27 cellular contexts compared by ENCODE assay signal in the genomic region with DNA sequence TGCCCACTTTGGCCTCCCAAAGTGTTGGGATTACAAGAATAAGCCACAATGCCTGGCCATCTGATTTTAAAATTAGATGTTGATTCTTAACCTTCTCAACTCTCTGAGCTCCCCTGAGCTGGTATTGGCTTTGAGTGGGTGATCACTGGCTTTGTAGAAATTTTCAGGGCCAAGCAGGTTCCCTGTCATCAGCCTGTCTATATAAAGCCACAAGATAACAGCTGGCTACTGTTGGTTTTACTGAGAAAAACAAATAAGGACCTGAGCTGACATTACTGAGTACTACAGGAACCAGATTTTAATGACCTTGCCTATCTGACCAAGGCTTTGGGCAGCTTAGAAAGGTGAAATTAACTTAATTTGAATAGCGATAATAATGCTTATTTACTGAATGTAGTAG.
"Had no signal": no experiment of that assay in that cellular context is flagged by ENCODE, and none has a peak within 500 bp of the region (broad histone marks: within the 10 kb centered on the region; RNA-seq: fewer than 3 reads in every experiment).

No MANE protein-coding gene starts in this region.

- H3K27ac Mint-ChIP-seq: immature natural killer cell; memory B cell; natural killer cell treated with Interleukin-12 subunit alpha and Interleukin-12 subunit beta and Interleukin-15 and Interleukin-18, amount 100 ng/mL, for 72 hours; progenitor cell of endocrine pancreas; stimulated activated effector memory CD8-positive, alpha-beta T cell treated with anti-CD3 and anti-CD28 coated beads, Interleukin-12 subunit alpha, Interleukin-12 subunit beta, amount 100 ng/mL, for 72 hours had no signal

- H2AFZ ChIP-seq: parathyroid adenoma had no signal

- H3K27me3 Mint-ChIP-seq: naive B cell had no signal

- H3K4me3 ChIP-seq: coronary artery, esophagus squamous epithelium, lower lobe of right lung, stomach, thyroid gland, vagina had no signal

- H3K79me2 ChIP-seq: parathyroid adenoma had no signal

- FAIRE-seq: endothelial cell of umbilical vein, frontal cortex, keratinocyte had no signal

- H3K36me3 Mint-ChIP-seq: immature natural killer cell; memory B cell; naive B cell; natural killer cell treated with Interleukin-12 subunit alpha and Interleukin-12 subunit beta and Interleukin-15 and Interleukin-18, amount 100 ng/mL, for 72 hours; stimulated activated effector memory CD8-positive, alpha-beta T cell treated with anti-CD3 and anti-CD28 coated beads, Interleukin-12 subunit alpha, Interleukin-12 subunit beta, amount 100 ng/mL, for 72 hours had no signal

- H3K9me3 ChIP-seq: esophagus squamous epithelium, lower lobe of right lung, neutrophil, thyroid gland, vagina had no signal

- H3K4me3 Mint-ChIP-seq: immature natural killer cell; memory B cell; naive B cell; natural killer cell treated with Interleukin-12 subunit alpha and Interleukin-12 subunit beta and Interleukin-15 and Interleukin-18, amount 100 ng/mL, for 72 hours; neural crest cell; stimulated activated effector memory CD8-positive, alpha-beta T cell treated with anti-CD3 and anti-CD28 coated beads, Interleukin-12 subunit alpha, Interleukin-12 subunit beta, amount 100 ng/mL, for 72 hours had no signal

- H3K4me1 ChIP-seq: esophagus squamous epithelium, lower lobe of right lung, parathyroid adenoma, stomach, thyroid gland, vagina had no signal

- H3K9me3 Mint-ChIP-seq: natural killer cell treated with Interleukin-12 subunit alpha and Interleukin-12 subunit beta and Interleukin-15 and Interleukin-18, amount 100 ng/mL, for 72 hours; stimulated activated effector memory CD8-positive, alpha-beta T cell treated with anti-CD3 and anti-CD28 coated beads, Interleukin-12 subunit alpha, Interleukin-12 subunit beta, amount 100 ng/mL, for 72 hours had no signal

- H3K27me3 ChIP-seq: thyroid gland, vagina had no signal

- H3K4me1 Mint-ChIP-seq: immature natural killer cell; memory B cell; naive B cell; neural crest cell; stimulated activated effector memory CD8-positive, alpha-beta T cell treated with anti-CD3 and anti-CD28 coated beads, Interleukin-12 subunit alpha, Interleukin-12 subunit beta, amount 100 ng/mL, for 72 hours had no signal

- DNase-seq: dermis blood vessel endothelial cell; effector memory CD4-positive, alpha-beta T cell; esophagus squamous epithelium; hypothalamus; immature natural killer cell; left ventricle myocardium superior; lower lobe of right lung; naive B cell; stimulated activated CD4-positive, alpha-beta T cell treated with anti-CD3 and anti-CD28 coated beads, Interleukin-2, amount 100 ng/mL, for 24 hours; stimulated activated CD4-positive, alpha-beta T cell treated with anti-CD3 and anti-CD28 coated beads, Interleukin-4, amount 100 ng/mL, for 24 hours; stimulated activated naive CD4-positive, alpha-beta T cell treated with Interleukin-2 at 50 U/mL for 16 hours; stomach; thyroid gland; trophoblast cell had no signal

- H3K9ac ChIP-seq: parathyroid adenoma had no signal

- ATAC-seq: left ventricle myocardium superior; lower lobe of right lung; natural killer cell treated with Interleukin-12 subunit alpha and Interleukin-12 subunit beta and Interleukin-15 and Interleukin-18, amount 100 ng/mL, for 72 hours; sciatic nerve; stimulated activated effector memory CD8-positive, alpha-beta T cell treated with anti-CD3 and anti-CD28 coated beads, Interleukin-12 subunit alpha, Interleukin-12 subunit beta, amount 100 ng/mL, for 72 hours had no signal

- H3K27ac ChIP-seq: coronary artery, esophagus squamous epithelium, lower lobe of right lung, neutrophil, parathyroid adenoma, stomach, thyroid gland, vagina had no signal

- H3K36me3 ChIP-seq: esophagus squamous epithelium, lower lobe of right lung, neutrophil, stomach, thyroid gland, vagina had no signal
